In genomic region chr22:23503142-23503541, GRCh38 we compare ENCODE assay signal across 20 cellular contexts.
"Had no signal": no experiment of that assay in that cellular context is flagged by ENCODE, and none has a peak within 500 bp of the region (broad histone marks: within the 10 kb centered on the region; RNA-seq: fewer than 3 reads in every experiment).

No MANE protein-coding gene starts in this region.

- H3K9ac ChIP-seq: neural progenitor cell had no signal

- H3K9me3 Mint-ChIP-seq: activated CD4-positive, alpha-beta memory T cell treated with anti-CD3 and anti-CD28 coated beads, Interleukin-2, amount 10 ng/mL, durations not matched to agents 7 days and 5 days; activated naive CD4-positive, alpha-beta T cell treated with anti-CD3 and anti-CD28 coated beads for 36 hours; activated T-helper 17 cell treated with anti-CD3 and anti-CD28 coated beads, Interleukin-2, amount 50 U/mL, for 72 hours; neural progenitor cell; stimulated activated memory B cell treated with anti-CD40 and anti-IgM and Interleukin-4, amounts not matched to agents 10 μg/mL and 1 μg/mL and 100 μg/mL, for 72 hours; T-cell had no signal

- H3K4me3 ChIP-seq: esophagus squamous epithelium, neural progenitor cell, pancreas, right lobe of liver, SK-N-MC, smooth muscle cell, thoracic aorta, upper lobe of left lung had no signal

- DNase-seq: activated CD4-positive, alpha-beta memory T cell treated with anti-CD3 and anti-CD28 coated beads, Interleukin-2, amount 10 ng/mL, durations not matched to agents 7 days and 5 days; activated CD4-positive, alpha-beta T cell treated with anti-CD3 and anti-CD28 coated beads for 48 hours; activated CD4-positive, CD25-positive, alpha-beta regulatory T cell; activated CD8-positive, alpha-beta memory T cell treated with anti-CD3 and anti-CD28 coated beads, Interleukin-2, amount 10 ng/mL, durations not matched to agents 7 days and 5 days; activated naive CD4-positive, alpha-beta T cell treated with anti-CD3 and anti-CD28 coated beads for 36 hours; dermis blood vessel endothelial cell; effector memory CD4-positive, alpha-beta T cell; esophagus squamous epithelium; left cardiac atrium; pancreas; stimulated activated CD4-positive, alpha-beta T cell treated with anti-CD3 and anti-CD28 coated beads, Interleukin-4, amount 100 ng/mL, for 4 hours; T-cell; upper lobe of left lung had no signal

- H3K27ac Mint-ChIP-seq: activated CD4-positive, alpha-beta memory T cell treated with anti-CD3 and anti-CD28 coated beads, Interleukin-2, amount 10 ng/mL, durations not matched to agents 7 days and 5 days; activated CD8-positive, alpha-beta memory T cell treated with anti-CD3 and anti-CD28 coated beads, Interleukin-2, amount 10 ng/mL, durations not matched to agents 7 days and 5 days; activated naive CD4-positive, alpha-beta T cell treated with anti-CD3 and anti-CD28 coated beads for 36 hours; activated T-helper 17 cell treated with anti-CD3 and anti-CD28 coated beads, Interleukin-2, amount 50 U/mL, for 72 hours; stimulated activated memory B cell treated with anti-CD40 and anti-IgM and Interleukin-4, amounts not matched to agents 10 μg/mL and 1 μg/mL and 100 μg/mL, for 72 hours; T-cell had no signal

- H3K27ac ChIP-seq: esophagus squamous epithelium, neural progenitor cell, pancreas, right lobe of liver, SK-N-MC, thoracic aorta, upper lobe of left lung had no signal

- H3K4me1 Mint-ChIP-seq: activated CD4-positive, alpha-beta memory T cell treated with anti-CD3 and anti-CD28 coated beads, Interleukin-2, amount 10 ng/mL, durations not matched to agents 7 days and 5 days; activated CD8-positive, alpha-beta memory T cell treated with anti-CD3 and anti-CD28 coated beads, Interleukin-2, amount 10 ng/mL, durations not matched to agents 7 days and 5 days; activated T-helper 17 cell treated with anti-CD3 and anti-CD28 coated beads, Interleukin-2, amount 50 U/mL, for 72 hours; T-cell had no signal

- H3K4me1 ChIP-seq: pancreas, right lobe of liver, upper lobe of left lung had no signal

- H3K4me3 Mint-ChIP-seq: activated CD4-positive, alpha-beta memory T cell treated with anti-CD3 and anti-CD28 coated beads, Interleukin-2, amount 10 ng/mL, durations not matched to agents 7 days and 5 days; activated CD8-positive, alpha-beta memory T cell treated with anti-CD3 and anti-CD28 coated beads, Interleukin-2, amount 10 ng/mL, durations not matched to agents 7 days and 5 days; activated naive CD4-positive, alpha-beta T cell treated with anti-CD3 and anti-CD28 coated beads for 36 hours; activated T-helper 17 cell treated with anti-CD3 and anti-CD28 coated beads, Interleukin-2, amount 50 U/mL, for 72 hours; neural progenitor cell; stimulated activated memory B cell treated with anti-CD40 and anti-IgM and Interleukin-4, amounts not matched to agents 10 μg/mL and 1 μg/mL and 100 μg/mL, for 72 hours; T-cell had no signal

- H3K9me3 ChIP-seq: esophagus squamous epithelium, pancreas, right lobe of liver, thoracic aorta, upper lobe of left lung had no signal

- H3K36me3 Mint-ChIP-seq: activated CD8-positive, alpha-beta memory T cell treated with anti-CD3 and anti-CD28 coated beads, Interleukin-2, amount 10 ng/mL, durations not matched to agents 7 days and 5 days; neural progenitor cell; stimulated activated memory B cell treated with anti-CD40 and anti-IgM and Interleukin-4, amounts not matched to agents 10 μg/mL and 1 μg/mL and 100 μg/mL, for 72 hours; T-cell had no signal

- H3K27me3 ChIP-seq: neural progenitor cell, pancreas, right lobe of liver, upper lobe of left lung had no signal

- H3K27me3 Mint-ChIP-seq: activated CD4-positive, alpha-beta memory T cell treated with anti-CD3 and anti-CD28 coated beads, Interleukin-2, amount 10 ng/mL, durations not matched to agents 7 days and 5 days; activated CD8-positive, alpha-beta memory T cell treated with anti-CD3 and anti-CD28 coated beads, Interleukin-2, amount 10 ng/mL, durations not matched to agents 7 days and 5 days had no signal

- H2AFZ ChIP-seq: neural progenitor cell had no signal

- H3K36me3 ChIP-seq: esophagus squamous epithelium, neural progenitor cell, pancreas, right lobe of liver, thoracic aorta, upper lobe of left lung had no signal

- ATAC-seq: activated CD8-positive, alpha-beta memory T cell treated with anti-CD3 and anti-CD28 coated beads, Interleukin-2, amount 10 ng/mL, durations not matched to agents 7 days and 5 days; activated T-helper 17 cell treated with anti-CD3 and anti-CD28 coated beads, Interleukin-2, amount 50 U/mL, for 72 hours; pancreas; stimulated activated memory B cell treated with anti-CD40 and anti-IgM and Interleukin-4, amounts not matched to agents 10 μg/mL and 1 μg/mL and 100 μg/mL, for 72 hours; T-cell had no signal

- H3K4me2 ChIP-seq: neural progenitor cell, smooth muscle cell had no signal
